In genomic region chr18:25503567-25504081, GRCh38 we compare ENCODE assay signal across 8 cellular contexts.
DNase-seq lines count a peak whose midpoint lies in the region; ATAC-seq, FAIRE-seq and TF ChIP-seq lines count a peak whose summit lies in the region.

No MANE protein-coding gene starts in this region.

- H3K27ac ChIP-seq in A549 (no peak overlapping the region), HUES64 (ENCODE audit: low read depth, low read length) (no peak overlapping the region), heart right ventricle (peak overlapping the region in 3 of 10 donors; percentile 15 to 47 (median 17)), trophoblast cell (ENCODE audit: low read depth, low read length) (no peak overlapping the region)

- TF ChIP-seq POLR2A in A549 (IDR thresholded peaks at IDR 0.05; ENCODE audit: low read length), result no peak

- peak overlapping the region; percentile 3 for H3K14ac ChIP-seq in trophoblast cell (ENCODE audit: low read length)

- no peak overlapping the region for H3K27ac Mint-ChIP-seq in activated CD8-positive, alpha-beta T cell treated with anti-CD3 and anti-CD28 coated beads for 36 hours

- H3K79me1 ChIP-seq in trophoblast cell (ENCODE audit: low read length), result peaks cover 3% of the 10 kb centered on the region

- H3K23ac ChIP-seq in trophoblast cell (ENCODE audit: low read length), result no peak overlapping the region

- peak overlapping the region; percentile 80 for H4K8ac ChIP-seq in trophoblast cell (ENCODE audit: low read depth, low read length)

- intact Hi-C loops in heart right ventricle (cut with DNase I), result loop anchor here in 5 of 10 donors (5.0 to 10.0 kb wide), 2 partner anchors 149 to 151 kb away; partner anchors contain the start of gene ZNF521 (in 5 of the 5)
- intact Hi-C loops in activated CD8-positive, alpha-beta T cell treated with anti-CD3 and anti-CD28 coated beads for 36 hours (cut with micrococcal nuclease), result no loop called here

- peak overlapping the region; percentile 72 for H2AFZ ChIP-seq in trophoblast cell (ENCODE audit: insufficient read depth, low read length, poor library complexity)

- H3K4me1 ChIP-seq in A549 (no peaks in the 10 kb centered on the region), HUES64 (ENCODE audit: insufficient read depth, low read length) (no peaks in the 10 kb centered on the region), heart right ventricle (peaks cover 0 to 10% (median 3%) of the 10 kb centered on the region in 9 donors), trophoblast cell (ENCODE audit: control insufficient read depth in 1 of 2, insufficient read depth in 2 of 2, low read length in 2 of 2) (no peaks in the 10 kb centered on the region)

- H3K27me3 ChIP-seq in HUES64 (ENCODE audit: insufficient read depth, low read length), result no peaks in the 10 kb centered on the region
- H3K27me3 ChIP-seq in heart right ventricle, result no peaks in the 10 kb centered on the region
- H3K27me3 ChIP-seq in trophoblast cell (ENCODE audit: insufficient read depth, low read length), result no peaks in the 10 kb centered on the region

- H3K9me3 ChIP-seq in A549 (no peaks in the 10 kb centered on the region), HUES64 (ENCODE audit: insufficient read depth, low read depth, low read length) (no peaks in the 10 kb centered on the region), heart right ventricle (peaks cover 0 to 13% (median 0%) of the 10 kb centered on the region in 11 donors), trophoblast cell (ENCODE audit: insufficient read depth, low read depth, low read length) (no peaks in the 10 kb centered on the region)

- H2BK120ac ChIP-seq in trophoblast cell (ENCODE audit: insufficient read depth, low read length, poor library complexity), result peak overlapping the region; percentile 6

- H4K12ac ChIP-seq in trophoblast cell (ENCODE audit: low read depth, low read length), result peak overlapping the region; percentile 65

- FAIRE-seq in A549 (lab: Jason Lieb, UNC), result no peak

- H4K91ac ChIP-seq in trophoblast cell (ENCODE audit: low read depth, low read length), result peak overlapping the region; percentile 9

- H3K4me2 ChIP-seq in A549, result peak overlapping the region; percentile 72
- H3K4me2 ChIP-seq in trophoblast cell (ENCODE audit: low read length), result peak overlapping the region; percentile 54

- CTCF ChIA-PET in A549 (lab: Yijun Ruan, JAX), result no interaction called here
- CTCF ChIA-PET in activated CD8-positive, alpha-beta T cell treated with anti-CD3 and anti-CD28 coated beads for 36 hours (lab: Charles Lee), result interaction anchor here (0.9 kb wide), 1 partner anchor 13 kb away, joined by 3 read pairs; no protein-coding TSS in a partner anchor

- no peak for TF ChIP-seq CTCF in A549 (IDR thresholded peaks at IDR 0.05)
- TF ChIP-seq CTCF in heart right ventricle (IDR thresholded peaks at IDR 0.05), result no peak
- TF ChIP-seq CTCF in activated CD8-positive, alpha-beta T cell treated with anti-CD3 and anti-CD28 coated beads for 36 hours (IDR thresholded peaks at IDR 0.05), result no peak

- H3K79me2 ChIP-seq in trophoblast cell (ENCODE audit: control insufficient read depth, insufficient read depth, low read length, poor library complexity), result no peaks in the 10 kb centered on the region

- DNase-seq in A549 (ENCODE audit: low read depth in 1 of 2, low spot score in 1 of 2) (peak; percentile 1 to 27), amniotic epithelial cell (ENCODE audit: low read depth) (peak; percentile 90), heart right ventricle (peak; percentile 31 to 63), trophoblast cell (peak in 1 of 2 donors; percentile 26), HUDEP-2 (lab: John Stamatoyannopoulos, UW; ENCODE audit: unreplicated experiment in 76 of 76) (no peak)
- DNase-seq in activated CD8-positive, alpha-beta T cell treated with anti-CD3 and anti-CD28 coated beads for 36 hours, result no peak

- H3K4me3 ChIP-seq in A549 (peak overlapping the region; percentile 31; the same call in 2 of the 3 replicates), HUES64 (ENCODE audit: low read length) (peak overlapping the region; percentile 63), heart right ventricle (peak overlapping the region in 9 of 10 donors; percentile 28 to 55 (median 50)), trophoblast cell (ENCODE audit: low read depth, low read length) (peak overlapping the region; percentile 0)

- H3K18ac ChIP-seq in trophoblast cell (ENCODE audit: low read length), result no peak overlapping the region

- H3K4me3 Mint-ChIP-seq in activated CD8-positive, alpha-beta T cell treated with anti-CD3 and anti-CD28 coated beads for 36 hours, result no peak overlapping the region

- ATAC-seq in A549 (peak; percentile 66 to 67; a peak in 4 of 6 replicates), heart right ventricle (peak; percentile 85 to 99 (median 94)), HG03442 (IDR thresholded peaks at IDR 0.05; ENCODE audit: unreplicated experiment) (no peak)
- no peak for ATAC-seq in activated CD8-positive, alpha-beta T cell treated with anti-CD3 and anti-CD28 coated beads for 36 hours

- no peak overlapping the region for H3K4ac ChIP-seq in trophoblast cell (ENCODE audit: low read depth, low read length)

- H3K9me3 Mint-ChIP-seq in activated CD8-positive, alpha-beta T cell treated with anti-CD3 and anti-CD28 coated beads for 36 hours, result no peaks in the 10 kb centered on the region

- 0% methylated on average over 7 of the region's 11 CpGs for WGBS in A549 (ENCODE audit: missing lambda C conversion rate)
- 22% methylated on average over 11 of the region's 11 CpGs for WGBS in HUES64
- WGBS in heart right ventricle, 2 donors, result 6% methylated on average over 11 of the region's 11 CpGs
- WGBS in trophoblast cell (ENCODE audit: extremely low coverage, insufficient coverage, insufficient read length), result no CpG with 5 or more reads among the region's 11 CpGs

- no peak overlapping the region for H2BK5ac ChIP-seq in trophoblast cell (ENCODE audit: low read depth, low read length, poor library complexity)

- H2AK5ac ChIP-seq in trophoblast cell (ENCODE audit: low read length), result no peak overlapping the region

- no peak for TF ChIP-seq RAD21 in A549 (conservative IDR thresholded peaks at IDR 0.05 in 1 of 2, IDR thresholded peaks at IDR 0.05 in 1 of 2)

- no peak overlapping the region for H2BK12ac ChIP-seq in trophoblast cell (ENCODE audit: low read length)

- POLR2A ChIA-PET in A549 (lab: Yijun Ruan, JAX), result no interaction called here
- POLR2A ChIA-PET in activated CD8-positive, alpha-beta T cell treated with anti-CD3 and anti-CD28 coated beads for 36 hours (lab: Charles Lee), result no interaction called here

- H3K36me3 Mint-ChIP-seq in activated CD8-positive, alpha-beta T cell treated with anti-CD3 and anti-CD28 coated beads for 36 hours (ENCODE audit: low read depth), result no peaks in the 10 kb centered on the region

- H3K4me1 Mint-ChIP-seq in activated CD8-positive, alpha-beta T cell treated with anti-CD3 and anti-CD28 coated beads for 36 hours (ENCODE audit: low read depth), result no peaks in the 10 kb centered on the region

- TF ChIP-seq EP300 in A549 (IDR thresholded peaks at IDR 0.05), result no peak

- peaks cover 6% of the 10 kb centered on the region for H3K27me3 Mint-ChIP-seq in activated CD8-positive, alpha-beta T cell treated with anti-CD3 and anti-CD28 coated beads for 36 hours

- H3K36me3 ChIP-seq in HUES64 (ENCODE audit: insufficient read depth, low read length) (no peaks in the 10 kb centered on the region), heart right ventricle (no peaks in the 10 kb centered on the region), trophoblast cell (ENCODE audit: control insufficient read depth in 1 of 2, insufficient read depth in 2 of 2, low read length in 2 of 2) (no peaks in the 10 kb centered on the region)

- H3K9ac ChIP-seq in HUES64 (ENCODE audit: low read depth, low read length) (peak overlapping the region; percentile 30; the same call in 1 of the 2 replicates), trophoblast cell (ENCODE audit: low read length) (no peak overlapping the region)

TF ChIP-seq in A549, 52 proteins besides CTCF, POLR2A, EP300 and RAD21:
- TF ChIP-seq HDAC2 (IDR thresholded peaks at IDR 0.05), result no peak
- no peak for TF ChIP-seq CBX2 (IDR thresholded peaks at IDR 0.05; ENCODE audit: borderline replicate concordance, low read depth)
- no peak for TF ChIP-seq POLR2AphosphoS2 (conservative IDR thresholded peaks at IDR 0.05; ENCODE audit: low read length)
- TF ChIP-seq JUN (IDR thresholded peaks at IDR 0.05), result no peak
- TF ChIP-seq SMC3 (IDR thresholded peaks at IDR 0.05), result no peak
- TF ChIP-seq MYC (IDR thresholded peaks at IDR 0.05; ENCODE audit: borderline replicate concordance, low read length), result no peak
- no peak for TF ChIP-seq FOSB (CRISPR knock-in tag; IDR thresholded peaks at IDR 0.05)
- no peak for TF ChIP-seq PHF8 (IDR thresholded peaks at IDR 0.05; ENCODE audit: borderline replicate concordance, low read depth)
- no peak for TF ChIP-seq RNF2 (IDR thresholded peaks at IDR 0.05; ENCODE audit: borderline replicate concordance, low read depth)
- no peak for TF ChIP-seq RCOR1 (IDR thresholded peaks at IDR 0.05; ENCODE audit: low read depth, low read length)
- TF ChIP-seq JUNB (IDR thresholded peaks at IDR 0.05), result no peak
- TF ChIP-seq CHD2 (IDR thresholded peaks at IDR 0.05; ENCODE audit: low read length, partially characterized antibody), result no peak
- TF ChIP-seq NPAS2 (CRISPR knock-in tag; IDR thresholded peaks at IDR 0.05; ENCODE audit: borderline replicate concordance), result no peak
- TF ChIP-seq KDM5A (IDR thresholded peaks at IDR 0.05), result no peak
- TF ChIP-seq NFE2L2 (conservative IDR thresholded peaks at IDR 0.05; ENCODE audit: low read length), result no peak
- no peak for TF ChIP-seq MAFK (IDR thresholded peaks at IDR 0.05; ENCODE audit: partially characterized antibody)
- TF ChIP-seq, protein P1, sequence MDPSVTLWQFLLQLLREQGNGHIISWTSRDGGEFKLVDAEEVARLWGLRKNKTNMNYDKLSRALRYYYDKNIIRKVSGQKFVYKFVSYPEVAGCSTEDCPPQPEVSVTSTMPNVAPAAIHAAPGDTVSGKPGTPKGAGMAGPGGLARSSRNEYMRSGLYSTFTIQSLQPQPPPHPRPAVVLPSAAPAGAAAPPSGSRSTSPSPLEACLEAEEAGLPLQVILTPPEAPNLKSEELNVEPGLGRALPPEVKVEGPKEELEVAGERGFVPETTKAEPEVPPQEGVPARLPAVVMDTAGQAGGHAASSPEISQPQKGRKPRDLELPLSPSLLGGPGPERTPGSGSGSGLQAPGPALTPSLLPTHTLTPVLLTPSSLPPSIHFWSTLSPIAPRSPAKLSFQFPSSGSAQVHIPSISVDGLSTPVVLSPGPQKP (IDR thresholded peaks at IDR 0.05; ENCODE audit: low read depth, low read length), result no peak
- TF ChIP-seq CHD4 (IDR thresholded peaks at IDR 0.05; ENCODE audit: borderline replicate concordance), result no peak
- TF ChIP-seq RFX5 (IDR thresholded peaks at IDR 0.05), result no peak
- TF ChIP-seq TFCP2L1 (CRISPR knock-in tag; IDR thresholded peaks at IDR 0.05), result no peak

Comparison
In these comparisons a context has a peak if more than half of its experiments do, and no peak if none do; other contexts are left out.
1. ATAC-seq: peak in A549 (2 of 2) and heart right ventricle (8 of 8); none in HG03442 (single experiment) and activated CD8-positive, alpha-beta T cell treated with anti-CD3 and anti-CD28 coated beads for 36 hours (single experiment).
2. DNase-seq: peak in A549 (2 of 2), amniotic epithelial cell (single experiment) and heart right ventricle (2 of 2); none in activated CD8-positive, alpha-beta T cell treated with anti-CD3 and anti-CD28 coated beads for 36 hours (single experiment) and HUDEP-2 (0 of 76).
3. H3K4me3 ChIP-seq: peak in every context shown above with its lines; median percentile 63 in HUES64; 50 in heart right ventricle; 31 in A549; 0 in trophoblast cell.